9 cellular contexts compared by ENCODE assay signal in genomic region chr3:28703858-28704257, GRCh38.
"Had no signal": no experiment of that assay in that cellular context is flagged by ENCODE, and none has a peak within 500 bp of the region (broad histone marks: within the 10 kb centered on the region; RNA-seq: fewer than 3 reads in every experiment).

No MANE protein-coding gene starts in this region.

- H3K9ac ChIP-seq: GM23248 had no signal

- H3K27ac ChIP-seq: GM23248, HL-60 had no signal

- ATAC-seq: HCT116, HepG2 had no signal

- H3K4me3 ChIP-seq: GM23248, HAP-1 had no signal

- H3K4me1 Mint-ChIP-seq: IgD-negative memory B cell had no signal

- H3K4me1 ChIP-seq: HAP-1 had no signal

- H3K4me3 Mint-ChIP-seq: HFFc6, IgD-negative memory B cell had no signal

- H3K27me3 Mint-ChIP-seq: IgD-negative memory B cell had no signal

- H3K36me3 ChIP-seq: HAP-1 had no signal

- H2AFZ ChIP-seq: GM23248 had no signal

- H3K36me3 Mint-ChIP-seq: IgD-negative memory B cell had no signal

- DNase-seq: GM23248, H7, HFFc6, KBM-7 had no signal

- H3K9me3 ChIP-seq: HAP-1 had no signal

- H3K27ac Mint-ChIP-seq: HFFc6, IgD-negative memory B cell had no signal
